Comparison of ENCODE assay signal across 9 cellular contexts in the genomic region with DNA sequence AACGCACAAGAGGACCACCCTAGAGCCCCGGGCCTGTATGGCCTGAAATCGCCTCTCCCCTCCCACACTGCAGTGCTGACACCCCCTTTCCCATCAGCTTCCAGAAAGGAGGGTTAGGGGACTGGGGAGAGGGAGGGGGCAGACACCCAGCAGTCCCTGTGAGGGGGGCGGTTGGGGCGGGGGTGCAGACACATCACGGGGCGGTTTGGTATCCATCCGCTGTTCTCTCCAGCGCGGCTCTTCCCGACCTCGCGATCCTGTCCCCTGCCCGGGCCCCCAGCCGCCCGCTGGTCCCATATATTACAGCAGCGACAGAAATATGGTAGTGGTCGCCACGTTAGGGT. TPM values are rescaled to one million over a fixed set of nuclear protein-coding genes. Genes with fewer than 3 reads are reported as not detected.
DNase-seq lines count a peak whose midpoint lies in the region; ATAC-seq and TF ChIP-seq lines count a peak whose summit lies in the region.
"Had no signal": no experiment of that assay in that cellular context is flagged by ENCODE, and none has a peak within 500 bp of the region (broad histone marks: within the 10 kb centered on the region; RNA-seq: fewer than 3 reads in every experiment).

No MANE protein-coding gene starts in this region.

- no peak overlapping the region for H3K9ac ChIP-seq in muscle layer of colon (ENCODE audit: low read length)

- no peak for TF ChIP-seq CTCF in upper lobe of left lung (IDR thresholded peaks at IDR 0.05)

- no peaks in the 10 kb centered on the region for H3K36me3 ChIP-seq in ectodermal cell (ENCODE audit: control insufficient read depth, insufficient read depth, low read length)
- H3K36me3 ChIP-seq in muscle layer of colon (ENCODE audit: insufficient read depth, low read length), result no peaks in the 10 kb centered on the region
- no peaks in the 10 kb centered on the region for H3K36me3 ChIP-seq in upper lobe of left lung

- no peak for TF ChIP-seq EP300 in upper lobe of left lung (IDR thresholded peaks at IDR 0.05)

- peak overlapping the region; percentile 82 for H3K4me3 Mint-ChIP-seq in activated naive CD4-positive, alpha-beta T cell treated with anti-CD3 and anti-CD28 coated beads, Interleukin-2, amount 50 U/mL, for 24 hours

- no peak for DNase-seq in activated naive CD4-positive, alpha-beta T cell treated with anti-CD3 and anti-CD28 coated beads, Interleukin-2, amount 50 U/mL, for 72 hours (ENCODE audit: low spot score in 2 of 2)
- DNase-seq in upper lobe of left lung (no peak), NCI-H2196 treated with DMSO at 0.1 percent for 48 hours (lab: John Stamatoyannopoulos, UW; ENCODE audit: unreplicated experiment) (no peak)
- DNase-seq: COR-L47 had no signal

- H3K36me3 Mint-ChIP-seq in activated naive CD4-positive, alpha-beta T cell treated with anti-CD3 and anti-CD28 coated beads, Interleukin-2, amount 50 U/mL, for 24 hours, result no peaks in the 10 kb centered on the region
- peaks cover 0 to 6% of the 10 kb centered on the region in 2 donors for H3K36me3 Mint-ChIP-seq in activated naive CD4-positive, alpha-beta T cell treated with anti-CD3 and anti-CD28 coated beads, Interleukin-2, amount 50 U/mL, for 72 hours

- no peak for ATAC-seq in activated naive CD4-positive, alpha-beta T cell treated with anti-CD3 and anti-CD28 coated beads, Interleukin-2, amount 50 U/mL, for 72 hours
- ATAC-seq in upper lobe of left lung (ENCODE audit: low FRiP score in 2 of 2) (no peak), GM18907 (IDR thresholded peaks at IDR 0.05; ENCODE audit: unreplicated experiment) (no peak), GM21526 (IDR thresholded peaks at IDR 0.05; ENCODE audit: low FRiP score, unreplicated experiment) (no peak)

- H3K9me3 ChIP-seq in ectodermal cell (ENCODE audit: control insufficient read depth, low read length) (no peaks in the 10 kb centered on the region), muscle layer of colon (ENCODE audit: low read length) (no peaks in the 10 kb centered on the region), upper lobe of left lung (peaks cover 0 to 3% (median 0%) of the 10 kb centered on the region in 4 donors)

- H3K4me3 ChIP-seq in ectodermal cell (ENCODE audit: insufficient read depth, low read depth, low read length), result peak overlapping the region; percentile 60
- peak overlapping the region; percentile 77 to 78 for H3K4me3 ChIP-seq in muscle layer of colon (ENCODE audit: low read depth in 1 of 2, low read length in 2 of 2)
- H3K4me3 ChIP-seq in upper lobe of left lung, result peak overlapping the region; percentile 38 to 70 (median 58)

- no peaks in the 10 kb centered on the region for H3K9me3 Mint-ChIP-seq in activated naive CD4-positive, alpha-beta T cell treated with anti-CD3 and anti-CD28 coated beads, Interleukin-2, amount 50 U/mL, for 24 hours
- H3K9me3 Mint-ChIP-seq in activated naive CD4-positive, alpha-beta T cell treated with anti-CD3 and anti-CD28 coated beads, Interleukin-2, amount 50 U/mL, for 72 hours, result no peaks in the 10 kb centered on the region

- H3K27me3 Mint-ChIP-seq in activated naive CD4-positive, alpha-beta T cell treated with anti-CD3 and anti-CD28 coated beads, Interleukin-2, amount 50 U/mL, for 24 hours, result peaks cover 5% of the 10 kb centered on the region

- H3K4me1 ChIP-seq in ectodermal cell (ENCODE audit: control insufficient read depth, insufficient read depth, low read length) (no peaks in the 10 kb centered on the region), muscle layer of colon (ENCODE audit: insufficient read depth, low read length) (no peaks in the 10 kb centered on the region), upper lobe of left lung (peaks cover 0 to 3% (median 0%) of the 10 kb centered on the region in 4 donors)

- TF ChIP-seq POLR2A in upper lobe of left lung (IDR thresholded peaks at IDR 0.05), result no peak

- H3K27ac Mint-ChIP-seq in activated naive CD4-positive, alpha-beta T cell treated with anti-CD3 and anti-CD28 coated beads, Interleukin-2, amount 50 U/mL, for 24 hours, result no peak overlapping the region
- no peak overlapping the region for H3K27ac Mint-ChIP-seq in activated naive CD4-positive, alpha-beta T cell treated with anti-CD3 and anti-CD28 coated beads, Interleukin-2, amount 50 U/mL, for 72 hours

- H3K27ac ChIP-seq in ectodermal cell (ENCODE audit: insufficient read depth, low read depth, low read length, poor library complexity, severe bottlenecking) (no peak overlapping the region), muscle layer of colon (ENCODE audit: low read depth, low read length) (no peak overlapping the region), upper lobe of left lung (peak overlapping the region in 1 of 4 donors; percentile 84)

- peaks cover 8% of the 10 kb centered on the region for H3K4me1 Mint-ChIP-seq in activated naive CD4-positive, alpha-beta T cell treated with anti-CD3 and anti-CD28 coated beads, Interleukin-2, amount 50 U/mL, for 24 hours

- WGBS in ectodermal cell, 2 experiments, result 12 to 13% methylated on average over 18 to 19 of the region's 19 CpGs
- WGBS in upper lobe of left lung, 2 donors, result 39 to 80% methylated on average over 1 to 19 of the region's 19 CpGs

- H3K27me3 ChIP-seq in ectodermal cell (ENCODE audit: control insufficient read depth, insufficient read depth, low read length, poor library complexity, severe bottlenecking), result no peaks in the 10 kb centered on the region
- H3K27me3 ChIP-seq in muscle layer of colon (ENCODE audit: control insufficient read depth in 1 of 2, insufficient read depth in 2 of 2, low read length in 2 of 2), result no peaks in the 10 kb centered on the region
- H3K27me3 ChIP-seq in upper lobe of left lung, result peaks cover 0 to 10% (median 0%) of the 10 kb centered on the region in 4 donors

RNA-seq across cellular contexts. Expression of a gene that starts 0.4 kb away (rescaled TPM):
- under 1 TPM; 0.46 to 0.78 TPM for total RNA-seq in activated naive CD4-positive, alpha-beta T cell treated with anti-CD3 and anti-CD28 coated beads, Interleukin-2, amount 50 U/mL, for 72 hours
- 22.9 TPM for polyA plus RNA-seq in ectodermal cell (2013, experiment 1 of 4)
- polyA plus RNA-seq in ectodermal cell (2013, experiment 2 of 4), result 24.7 TPM
- 19.5 TPM for polyA plus RNA-seq in ectodermal cell (2013, experiment 3 of 4)
- 24.1 TPM for polyA plus RNA-seq in ectodermal cell (2013, experiment 4 of 4)
- 1 to 10 TPM; 3.3 to 9.1 (median 5.6) TPM for total RNA-seq in upper lobe of left lung

RNA-seq across cellular contexts. Expression of a gene that starts 8.7 kb away (rescaled TPM):
- total RNA-seq in activated naive CD4-positive, alpha-beta T cell treated with anti-CD3 and anti-CD28 coated beads, Interleukin-2, amount 50 U/mL, for 72 hours, result 1 to 10 TPM; 1.6 to 3.1 TPM
- 20.3 TPM for polyA plus RNA-seq in ectodermal cell (2013, experiment 1 of 4)
- polyA plus RNA-seq in ectodermal cell (2013, experiment 2 of 4), result 23.2 TPM
- polyA plus RNA-seq in ectodermal cell (2013, experiment 3 of 4), result 15.6 TPM
- polyA plus RNA-seq in ectodermal cell (2013, experiment 4 of 4), result 16.0 TPM
- total RNA-seq in upper lobe of left lung, result 1 to 10 TPM; 1.1 to 4.1 (median 3.2) TPM
